ENCODE assay signal across 11 cellular contexts in the genomic region with DNA sequence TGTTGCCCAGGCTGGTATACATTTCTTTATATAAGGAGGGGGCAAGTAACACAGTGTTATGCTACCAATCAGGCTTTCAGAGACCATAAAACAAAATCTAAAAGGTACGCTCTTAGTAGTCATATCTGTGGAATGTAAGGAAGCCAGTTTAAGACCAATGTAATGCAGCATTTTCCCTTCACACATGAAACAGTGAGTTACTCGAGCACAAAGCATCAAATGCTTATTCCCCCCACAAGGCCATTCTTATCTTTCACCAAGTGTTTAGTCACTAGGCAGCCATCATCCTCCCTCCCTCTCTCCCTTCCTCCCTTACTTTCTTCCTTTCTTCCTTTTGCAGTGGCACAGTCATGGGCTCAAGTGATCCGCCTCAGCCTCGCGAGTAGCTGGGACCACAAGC. TPM values are rescaled to one million over a fixed set of nuclear protein-coding genes. Genes with fewer than 3 reads are reported as not detected.
DNase-seq lines count a peak whose midpoint lies in the region; ATAC-seq, FAIRE-seq and TF ChIP-seq lines count a peak whose summit lies in the region.
"Had no signal": no experiment of that assay in that cellular context is flagged by ENCODE, and none has a peak within 500 bp of the region (broad histone marks: within the 10 kb centered on the region; RNA-seq: fewer than 3 reads in every experiment).

No MANE protein-coding gene starts in this region.

- DNase-seq in AG08396 (ENCODE audit: low spot score), result peak; percentile 65
- peak; percentile 76 for DNase-seq in HS-5 (ENCODE audit: low read depth)
- peak; percentile 79 for DNase-seq in astrocyte of the spinal cord (ENCODE audit: low read depth, low spot score)
- DNase-seq in mesenchymal stem cell, result peak; percentile 68
- DNase-seq in D721Med (ENCODE audit: insufficient read length, low spot score), result no peak
- DNase-seq in G401 (ENCODE audit: low spot score), result no peak
- DNase-seq: NCI-H2171 treated with DMSO at 0.1 percent for 48 hours; stimulated activated CD4-positive, alpha-beta T cell treated with anti-CD3 and anti-CD28 coated beads, Interleukin-15, amount 100 ng/mL, for 24 hours had no signal

- H3K18ac ChIP-seq in mesenchymal stem cell (ENCODE audit: low read depth in 1 of 2, low read length in 2 of 2), result no peak overlapping the region

- ATAC-seq in esophagus mucosa, result no peak
- no peak for ATAC-seq in GM19397 (IDR thresholded peaks at IDR 0.05; ENCODE audit: unreplicated experiment)

- 33% methylated on average over 5 of the region's 5 CpGs for WGBS in mesenchymal stem cell

- H3K4me3 ChIP-seq in astrocyte of the spinal cord (ENCODE audit: low read depth, low read length) (no peak overlapping the region), mesenchymal stem cell (ENCODE audit: insufficient read depth in 1 of 2, low read depth in 1 of 2, low read length in 2 of 2) (no peak overlapping the region)
- H3K4me3 ChIP-seq: cardiac muscle cell had no signal

- no peak overlapping the region for H3K23ac ChIP-seq in mesenchymal stem cell (ENCODE audit: low read length in 2 of 2)

- no peak overlapping the region for H2AFZ ChIP-seq in mesenchymal stem cell (ENCODE audit: low read depth, low read length)

- no peak overlapping the region for H4K91ac ChIP-seq in mesenchymal stem cell (ENCODE audit: low read length)

- no peak overlapping the region for H3K4me2 ChIP-seq in mesenchymal stem cell (ENCODE audit: low read length, poor library complexity, severe bottlenecking)

- H3K27ac ChIP-seq in mesenchymal stem cell (ENCODE audit: low read length, poor library complexity, severe bottlenecking), result peak overlapping the region; percentile 86
- H3K27ac ChIP-seq: cardiac muscle cell had no signal

- peak overlapping the region; percentile 19 for H2BK5ac ChIP-seq in mesenchymal stem cell (ENCODE audit: low read depth, low read length, poor library complexity, severe bottlenecking)

- no peaks in the 10 kb centered on the region for H3K9me3 ChIP-seq in mesenchymal stem cell (ENCODE audit: control insufficient read depth, low read length)

- no peak overlapping the region for H4K8ac ChIP-seq in mesenchymal stem cell (ENCODE audit: low read length)

- H3K9ac ChIP-seq in mesenchymal stem cell (ENCODE audit: low read length), result no peak overlapping the region

- H2BK12ac ChIP-seq in mesenchymal stem cell (ENCODE audit: low read length in 2 of 2), result no peak overlapping the region

- no peak for TF ChIP-seq CTCF in astrocyte of the spinal cord (IDR thresholded peaks at IDR 0.05; ENCODE audit: low read depth, low read length)
- no peak for TF ChIP-seq CTCF in D721Med (IDR thresholded peaks at IDR 0.05; ENCODE audit: insufficient read depth, missing control alignments)

- H3K36me3 ChIP-seq in mesenchymal stem cell (ENCODE audit: control insufficient read depth in 1 of 2, insufficient read depth in 2 of 2, low read depth in 1 of 2, low read length in 2 of 2), result peaks cover 5 to 41% of the 10 kb centered on the region in 2 experiments

- no peak overlapping the region for H2BK15ac ChIP-seq in mesenchymal stem cell (ENCODE audit: low read depth, poor library complexity, severe bottlenecking)

- H3K4ac ChIP-seq in mesenchymal stem cell (ENCODE audit: low read depth in 1 of 2, low read length in 2 of 2), result no peak overlapping the region

- in situ Hi-C loops in astrocyte of the spinal cord (cut with HindIII; ENCODE audit: low sequenced_read_pairs), result no loop called here
- in situ Hi-C loops in G401 (cut with HindIII; ENCODE audit: low sequenced_read_pairs), result no loop called here

- H3K27me3 ChIP-seq in mesenchymal stem cell (ENCODE audit: control insufficient read depth in 1 of 2, insufficient read depth in 1 of 2, low read length in 2 of 2), result no peaks in the 10 kb centered on the region
- H3K27me3 ChIP-seq: cardiac muscle cell had no signal

- H3K4me1 ChIP-seq in mesenchymal stem cell (ENCODE audit: control insufficient read depth, insufficient read depth, low read depth, low read length), result peaks cover 9% of the 10 kb centered on the region

- H2BK120ac ChIP-seq in mesenchymal stem cell (ENCODE audit: low read depth, low read length), result no peak overlapping the region

- H3K79me1 ChIP-seq in mesenchymal stem cell (replicated peaks; ENCODE audit: low read length, poor library complexity, severe bottlenecking), result peaks cover 26% of the 10 kb centered on the region

- FAIRE-seq in D721Med (lab: Jason Lieb, UNC), result no peak

- H2AK5ac ChIP-seq in mesenchymal stem cell (ENCODE audit: low read length, severe bottlenecking), result no peak overlapping the region

- no peak overlapping the region for H3K14ac ChIP-seq in mesenchymal stem cell (ENCODE audit: low read length in 2 of 2)

RNA-seq across cellular contexts. Expression of gene HMOX2, which starts 12.8 kb away (rescaled TPM):
- polyA plus RNA-seq in mesenchymal stem cell (2013, experiment 1 of 2), result 42.5 TPM
- 41.6 TPM for polyA plus RNA-seq in mesenchymal stem cell (2013, experiment 2 of 2)
- 46.6 TPM for total RNA-seq in esophagus mucosa
- 94.3 and 99.9 TPM in 2 replicates for total RNA-seq in G401 (2014; rRNA removed; shearing (Covaris generic))

RNA-seq across cellular contexts. Expression of gene NMRAL1, which starts 14.6 kb away (rescaled TPM):
- 47.8 TPM for polyA plus RNA-seq in mesenchymal stem cell (2013, experiment 1 of 2)
- polyA plus RNA-seq in mesenchymal stem cell (2013, experiment 2 of 2), result 47.4 TPM
- total RNA-seq in esophagus mucosa, result 35.2 TPM
- total RNA-seq in G401 (2014; rRNA removed; shearing (Covaris generic)), result 166 and 212 TPM in 2 replicates

RNA-seq across cellular contexts. Expression of gene CDIP1, which starts 49.5 kb away (rescaled TPM):
- polyA plus RNA-seq in mesenchymal stem cell (2013, experiment 1 of 2), result 27.5 TPM
- 28.7 TPM for polyA plus RNA-seq in mesenchymal stem cell (2013, experiment 2 of 2)
- 18.9 TPM for total RNA-seq in esophagus mucosa
- 12.4 and 17.2 TPM in 2 replicates for total RNA-seq in G401 (2014; rRNA removed; shearing (Covaris generic))

Comparison
In these comparisons a context has a peak if more than half of its experiments do, and no peak if none do; other contexts are left out.
1. DNase-seq: peak in AG08396 (single experiment), HS-5 (single experiment), astrocyte of the spinal cord (single experiment) and mesenchymal stem cell (single experiment); none in D721Med (single experiment) and G401 (single experiment).